Comparison of ENCODE assay signal across 18 cellular contexts in genomic region chr11:3087821-3088800, GRCh38. TPM values are rescaled to one million over a fixed set of nuclear protein-coding genes. Genes with fewer than 3 reads are reported as not detected.
DNase-seq lines count a peak whose midpoint lies in the region; ATAC-seq and FAIRE-seq lines count a peak whose summit lies in the region.
"Had no signal": no experiment of that assay in that cellular context is flagged by ENCODE, and none has a peak within 500 bp of the region (broad histone marks: within the 10 kb centered on the region; RNA-seq: fewer than 3 reads in every experiment).

No MANE protein-coding gene starts in this region.

- WGBS in small intestine, 3 donors: 81 to 82% (median 82%) methylated on average over 23 to 24 of the region's 24 CpGs

- H3K4me3 Mint-ChIP-seq in immature natural killer cell: no peak overlapping the region
- H3K4me3 Mint-ChIP-seq: activated naive CD4-positive, alpha-beta T cell treated with anti-CD3 and anti-CD28 coated beads, Interleukin-2, amount 50 U/mL, for 24 hours had no signal

- H3K27me3 ChIP-seq in H7 (ENCODE audit: control insufficient read depth, insufficient read depth, low read length): no peaks in the 10 kb centered on the region
- no peaks in the 10 kb centered on the region for H3K27me3 ChIP-seq in small intestine (ENCODE audit: control insufficient read depth in 2 of 2, insufficient read depth in 2 of 2, low read length in 2 of 2)
- no peaks in the 10 kb centered on the region for H3K27me3 ChIP-seq in effector memory CD4-positive, alpha-beta T cell (replicated peaks; ENCODE audit: control insufficient read depth, insufficient read depth, low read length, poor library complexity, severe bottlenecking)
- H3K27me3 ChIP-seq: breast epithelium, MG63 had no signal

- DNase-seq in AG20443 (ENCODE audit: low spot score) (peak; percentile 9), H7 (peak; percentile 59), SW480 (ENCODE audit: low spot score) (peak; percentile 34), immature natural killer cell (no peak), small intestine (no peak), SK-N-DZ (ENCODE audit: low spot score) (no peak)
- no peak for DNase-seq in effector memory CD4-positive, alpha-beta T cell
- DNase-seq: MG63; NCI-H2081 treated with DMSO at 0.1 percent for 48 hours; NCI-H748 treated with DMSO at 0.1 percent for 48 hours; stimulated activated naive CD8-positive, alpha-beta T cell treated with anti-CD3 and anti-CD28 coated beads, Interleukin-15, Interleukin-2, amounts not matched to agents 100 U/mL and 50 U/mL, for 24 hours had no signal

- H3K36me3 ChIP-seq in H7 (replicated peaks; ENCODE audit: control insufficient read depth, insufficient read depth, low read length): no peaks in the 10 kb centered on the region
- H3K36me3 ChIP-seq in small intestine (ENCODE audit: control insufficient read depth in 2 of 2, insufficient read depth in 2 of 2, low read length in 2 of 2): no peaks in the 10 kb centered on the region
- H3K36me3 ChIP-seq in effector memory CD4-positive, alpha-beta T cell (ENCODE audit: control insufficient read depth, insufficient read depth, low read length): no peaks in the 10 kb centered on the region
- H3K36me3 ChIP-seq: breast epithelium, MG63 had no signal

- no peaks in the 10 kb centered on the region for H3K9me3 ChIP-seq in small intestine (ENCODE audit: control insufficient read depth, low read depth)
- no peaks in the 10 kb centered on the region for H3K9me3 ChIP-seq in effector memory CD4-positive, alpha-beta T cell (ENCODE audit: control insufficient read depth, low read length)
- H3K9me3 ChIP-seq: breast epithelium, Caco-2, left lung, MG63 had no signal

- peaks cover 9 to 38% (median 18%) of the 10 kb centered on the region in 3 donors for H3K27me3 Mint-ChIP-seq in immature natural killer cell (ENCODE audit: low read depth in 3 of 3)
- H3K27me3 Mint-ChIP-seq: activated naive CD4-positive, alpha-beta T cell treated with anti-CD3 and anti-CD28 coated beads, Interleukin-2, amount 50 U/mL, for 24 hours had no signal

- H3K4me1 ChIP-seq in small intestine (ENCODE audit: control insufficient read depth in 2 of 2, insufficient read depth in 1 of 2, low read depth in 1 of 2, low read length in 1 of 2): no peaks in the 10 kb centered on the region
- peaks cover 6% of the 10 kb centered on the region for H3K4me1 ChIP-seq in effector memory CD4-positive, alpha-beta T cell (ENCODE audit: control insufficient read depth, insufficient read depth, low read length, poor library complexity, severe bottlenecking)
- H3K4me1 ChIP-seq: breast epithelium, Caco-2 had no signal

- FAIRE-seq in small intestine (lab: Jason Lieb, UNC): no peak
- FAIRE-seq: GM18507, RCC 7860 had no signal

- H3K36me3 Mint-ChIP-seq in immature natural killer cell: peaks cover 3 to 4% (median 4%) of the 10 kb centered on the region in 3 donors
- H3K36me3 Mint-ChIP-seq: activated naive CD4-positive, alpha-beta T cell treated with anti-CD3 and anti-CD28 coated beads, Interleukin-2, amount 50 U/mL, for 24 hours had no signal

- no peaks in the 10 kb centered on the region for H3K9me3 Mint-ChIP-seq in immature natural killer cell
- H3K9me3 Mint-ChIP-seq: activated naive CD4-positive, alpha-beta T cell treated with anti-CD3 and anti-CD28 coated beads, Interleukin-2, amount 50 U/mL, for 24 hours had no signal

- H3K4me3 ChIP-seq in H7 (ENCODE audit: insufficient read depth, low read depth, low read length) (no peak overlapping the region), small intestine (ENCODE audit: low read depth in 1 of 2, low read length in 2 of 2) (no peak overlapping the region)
- H3K4me3 ChIP-seq in effector memory CD4-positive, alpha-beta T cell (ENCODE audit: insufficient read depth, low read depth, low read length, poor library complexity, severe bottlenecking): no peak overlapping the region
- H3K4me3 ChIP-seq: breast epithelium, left lung, MG63 had no signal

- H3K27ac ChIP-seq in small intestine (ENCODE audit: low read depth in 1 of 2, low read length in 1 of 2): no peak overlapping the region
- H3K27ac ChIP-seq in effector memory CD4-positive, alpha-beta T cell (ENCODE audit: insufficient read depth, low read length, poor library complexity, severe bottlenecking): no peak overlapping the region
- H3K27ac ChIP-seq: breast epithelium, left lung had no signal

- peaks cover 0 to 4% of the 10 kb centered on the region in 2 donors for H3K4me1 Mint-ChIP-seq in immature natural killer cell
- H3K4me1 Mint-ChIP-seq: activated naive CD4-positive, alpha-beta T cell treated with anti-CD3 and anti-CD28 coated beads, Interleukin-2, amount 50 U/mL, for 24 hours had no signal

- H3K27ac Mint-ChIP-seq in immature natural killer cell: peak overlapping the region in 5 of 6 donors; percentile 37 to 68 (median 62)
- H3K27ac Mint-ChIP-seq: activated naive CD4-positive, alpha-beta T cell treated with anti-CD3 and anti-CD28 coated beads, Interleukin-2, amount 50 U/mL, for 24 hours had no signal

- ATAC-seq in HG02938 (IDR thresholded peaks at IDR 0.05; ENCODE audit: unreplicated experiment): no peak
- ATAC-seq: left lung; stimulated activated naive CD8-positive, alpha-beta T cell treated with anti-CD3 and anti-CD28 coated beads, Interleukin-15, Interleukin-2, amounts not matched to agents 100 U/mL and 50 U/mL, for 24 hours had no signal

RNA-seq across cellular contexts. Expression of gene CARS1, which starts 30.9 kb away (rescaled TPM):
- total RNA-seq in H7 (2014; rRNA removed; shearing (Covaris generic)): 56.0 and 76.2 TPM in 2 replicates
- polyA plus RNA-seq in immature natural killer cell (10 to 100 TPM; 32.6 to 48.9 (median 44.2) TPM), small intestine (10 to 100 TPM; 41.9 to 69.8 (median 43.8) TPM)
- polyA plus RNA-seq in SK-N-DZ (2014; cell fraction: cytosol; rRNA removed): 41.4 and 43.6 TPM in 2 replicates
- 103 and 108 TPM in 2 replicates for polyA plus RNA-seq in SK-N-DZ (2014; cell fraction: nucleus; rRNA removed)

Comparison
In these comparisons a context has a peak if more than half of its experiments do, and no peak if none do; other contexts are left out.
1. DNase-seq: peak in AG20443 (single experiment), H7 (single experiment) and SW480 (single experiment); none in immature natural killer cell (0 of 3), small intestine (single experiment), SK-N-DZ (single experiment) and effector memory CD4-positive, alpha-beta T cell (0 of 3).